ENCODE assay signal across 29 cellular contexts in the genomic region with DNA sequence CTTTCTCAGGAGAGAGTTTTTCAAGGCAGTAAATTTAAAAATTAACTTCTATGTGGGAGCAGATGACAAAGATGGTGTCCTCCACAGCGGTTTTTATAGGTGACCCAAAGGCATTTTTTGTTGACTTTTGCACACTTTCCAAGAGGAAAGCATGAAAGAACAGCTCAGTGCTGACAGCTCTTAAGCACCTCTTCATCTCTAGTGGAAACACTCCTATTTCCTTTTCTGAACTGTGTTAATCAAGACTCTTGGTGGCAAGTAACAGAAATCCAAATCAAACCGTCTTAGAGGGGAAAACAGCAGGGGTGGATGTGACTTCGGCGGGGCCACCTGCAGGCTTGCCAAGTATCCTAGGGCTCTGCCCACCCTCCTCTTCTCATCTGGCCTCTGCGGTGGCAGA.
"Had no signal": no experiment of that assay in that cellular context is flagged by ENCODE, and none has a peak within 500 bp of the region (broad histone marks: within the 10 kb centered on the region; RNA-seq: fewer than 3 reads in every experiment).

No MANE protein-coding gene starts in this region.

- H3K27ac Mint-ChIP-seq: natural killer cell treated with Interleukin-12 subunit alpha and Interleukin-12 subunit beta and Interleukin-15 and Interleukin-18, amount 100 ng/mL, for 72 hours; stimulated activated naive B cell treated with anti-CD40 and anti-IgM and Interleukin-4, amounts not matched to agents 10 μg/mL and 1 μg/mL and 100 μg/mL, for 72 hours had no signal

- H3K27ac ChIP-seq: pancreas, prostate gland, skin epidermis, stomach, testis, uterus had no signal

- H3K36me3 ChIP-seq: pancreas, prostate gland, thyroid gland, uterus had no signal

- H3K4me3 Mint-ChIP-seq: naive thymus-derived CD4-positive, alpha-beta T cell; natural killer cell treated with Interleukin-12 subunit alpha and Interleukin-12 subunit beta and Interleukin-15 and Interleukin-18, amount 100 ng/mL, for 72 hours; neural crest cell; stimulated activated naive B cell treated with anti-CD40 and anti-IgM and Interleukin-4, amounts not matched to agents 10 μg/mL and 1 μg/mL and 100 μg/mL, for 72 hours had no signal

- H3K27me3 Mint-ChIP-seq: naive thymus-derived CD4-positive, alpha-beta T cell; natural killer cell treated with Interleukin-12 subunit alpha and Interleukin-12 subunit beta and Interleukin-15 and Interleukin-18, amount 100 ng/mL, for 72 hours; stimulated activated naive B cell treated with anti-CD40 and anti-IgM and Interleukin-4, amounts not matched to agents 10 μg/mL and 1 μg/mL and 100 μg/mL, for 72 hours had no signal

- H3K4me1 Mint-ChIP-seq: neural crest cell had no signal

- H3K9me3 ChIP-seq: mucosa of descending colon, pancreas, prostate gland, stomach, testis, thyroid gland, uterus had no signal

- H3K4me1 ChIP-seq: pancreas, prostate gland, stomach, testis, uterus had no signal

- DNase-seq: hippocampal formation; kidney glomerular epithelial cell; left cardiac atrium; midbrain; mucosa of descending colon; naive thymus-derived CD4-positive, alpha-beta T cell; nucleus accumbens; pancreas; posterior cingulate gyrus; retina; right cardiac atrium; stimulated activated CD4-positive, alpha-beta T cell treated with anti-CD3 and anti-CD28 coated beads, Interleukin-12 subunit alpha, Interleukin-12 subunit beta, amount 100 ng/mL, for 4 hours; stimulated activated CD4-positive, alpha-beta T cell treated with anti-CD3 and anti-CD28 coated beads, Interleukin-15, amount 100 ng/mL, for 24 hours; stimulated activated CD4-positive, alpha-beta T cell treated with anti-CD3 and anti-CD28 coated beads, Interleukin-2, amount 100 ng/mL, for 24 hours; stimulated activated CD4-positive, alpha-beta T cell treated with anti-CD3 and anti-CD28 coated beads, Interleukin-4, amount 100 ng/mL, for 1 hour; stimulated activated naive B cell treated with anti-CD40 and anti-IgM and Interleukin-4, amounts not matched to agents 10 μg/mL and 1 μg/mL and 100 μg/mL, for 72 hours; stimulated activated naive CD8-positive, alpha-beta T cell treated with anti-CD3 and anti-CD28 coated beads, Interleukin-15, Interleukin-2, amounts not matched to agents 100 U/mL and 50 U/mL, for 24 hours; stomach; testis; trophoblast cell; uterus had no signal

- H3K9me3 Mint-ChIP-seq: naive thymus-derived CD4-positive, alpha-beta T cell; natural killer cell treated with Interleukin-12 subunit alpha and Interleukin-12 subunit beta and Interleukin-15 and Interleukin-18, amount 100 ng/mL, for 72 hours; neural crest cell; stimulated activated naive B cell treated with anti-CD40 and anti-IgM and Interleukin-4, amounts not matched to agents 10 μg/mL and 1 μg/mL and 100 μg/mL, for 72 hours had no signal

- ATAC-seq: left cardiac atrium; left lobe of liver; mucosa of descending colon; naive thymus-derived CD4-positive, alpha-beta T cell; natural killer cell treated with Interleukin-12 subunit alpha and Interleukin-12 subunit beta and Interleukin-15 and Interleukin-18, amount 100 ng/mL, for 72 hours; pancreas; right cardiac atrium; sciatic nerve; stimulated activated naive B cell treated with anti-CD40 and anti-IgM and Interleukin-4, amounts not matched to agents 10 μg/mL and 1 μg/mL and 100 μg/mL, for 72 hours; stimulated activated naive CD8-positive, alpha-beta T cell treated with anti-CD3 and anti-CD28 coated beads, Interleukin-15, Interleukin-2, amounts not matched to agents 100 U/mL and 50 U/mL, for 24 hours had no signal

- H3K4me3 ChIP-seq: lung, mucosa of descending colon, pancreas, prostate gland, skin epidermis, stomach, testis, thyroid gland, uterus had no signal

- H3K27me3 ChIP-seq: pancreas, stomach, testis, thyroid gland, uterus had no signal
